In genomic region chr15:51561271-51561670, GRCh38 we compare ENCODE assay signal across 1 cellular context.
TF ChIP-seq lines count a peak whose summit lies in the region.

No MANE protein-coding gene starts in this region.

TF ChIP-seq in GM23338, 12 proteins besides CTCF, POLR2A, EP300 and RAD21 (continued from another document):
- TF ChIP-seq, protein P1, sequence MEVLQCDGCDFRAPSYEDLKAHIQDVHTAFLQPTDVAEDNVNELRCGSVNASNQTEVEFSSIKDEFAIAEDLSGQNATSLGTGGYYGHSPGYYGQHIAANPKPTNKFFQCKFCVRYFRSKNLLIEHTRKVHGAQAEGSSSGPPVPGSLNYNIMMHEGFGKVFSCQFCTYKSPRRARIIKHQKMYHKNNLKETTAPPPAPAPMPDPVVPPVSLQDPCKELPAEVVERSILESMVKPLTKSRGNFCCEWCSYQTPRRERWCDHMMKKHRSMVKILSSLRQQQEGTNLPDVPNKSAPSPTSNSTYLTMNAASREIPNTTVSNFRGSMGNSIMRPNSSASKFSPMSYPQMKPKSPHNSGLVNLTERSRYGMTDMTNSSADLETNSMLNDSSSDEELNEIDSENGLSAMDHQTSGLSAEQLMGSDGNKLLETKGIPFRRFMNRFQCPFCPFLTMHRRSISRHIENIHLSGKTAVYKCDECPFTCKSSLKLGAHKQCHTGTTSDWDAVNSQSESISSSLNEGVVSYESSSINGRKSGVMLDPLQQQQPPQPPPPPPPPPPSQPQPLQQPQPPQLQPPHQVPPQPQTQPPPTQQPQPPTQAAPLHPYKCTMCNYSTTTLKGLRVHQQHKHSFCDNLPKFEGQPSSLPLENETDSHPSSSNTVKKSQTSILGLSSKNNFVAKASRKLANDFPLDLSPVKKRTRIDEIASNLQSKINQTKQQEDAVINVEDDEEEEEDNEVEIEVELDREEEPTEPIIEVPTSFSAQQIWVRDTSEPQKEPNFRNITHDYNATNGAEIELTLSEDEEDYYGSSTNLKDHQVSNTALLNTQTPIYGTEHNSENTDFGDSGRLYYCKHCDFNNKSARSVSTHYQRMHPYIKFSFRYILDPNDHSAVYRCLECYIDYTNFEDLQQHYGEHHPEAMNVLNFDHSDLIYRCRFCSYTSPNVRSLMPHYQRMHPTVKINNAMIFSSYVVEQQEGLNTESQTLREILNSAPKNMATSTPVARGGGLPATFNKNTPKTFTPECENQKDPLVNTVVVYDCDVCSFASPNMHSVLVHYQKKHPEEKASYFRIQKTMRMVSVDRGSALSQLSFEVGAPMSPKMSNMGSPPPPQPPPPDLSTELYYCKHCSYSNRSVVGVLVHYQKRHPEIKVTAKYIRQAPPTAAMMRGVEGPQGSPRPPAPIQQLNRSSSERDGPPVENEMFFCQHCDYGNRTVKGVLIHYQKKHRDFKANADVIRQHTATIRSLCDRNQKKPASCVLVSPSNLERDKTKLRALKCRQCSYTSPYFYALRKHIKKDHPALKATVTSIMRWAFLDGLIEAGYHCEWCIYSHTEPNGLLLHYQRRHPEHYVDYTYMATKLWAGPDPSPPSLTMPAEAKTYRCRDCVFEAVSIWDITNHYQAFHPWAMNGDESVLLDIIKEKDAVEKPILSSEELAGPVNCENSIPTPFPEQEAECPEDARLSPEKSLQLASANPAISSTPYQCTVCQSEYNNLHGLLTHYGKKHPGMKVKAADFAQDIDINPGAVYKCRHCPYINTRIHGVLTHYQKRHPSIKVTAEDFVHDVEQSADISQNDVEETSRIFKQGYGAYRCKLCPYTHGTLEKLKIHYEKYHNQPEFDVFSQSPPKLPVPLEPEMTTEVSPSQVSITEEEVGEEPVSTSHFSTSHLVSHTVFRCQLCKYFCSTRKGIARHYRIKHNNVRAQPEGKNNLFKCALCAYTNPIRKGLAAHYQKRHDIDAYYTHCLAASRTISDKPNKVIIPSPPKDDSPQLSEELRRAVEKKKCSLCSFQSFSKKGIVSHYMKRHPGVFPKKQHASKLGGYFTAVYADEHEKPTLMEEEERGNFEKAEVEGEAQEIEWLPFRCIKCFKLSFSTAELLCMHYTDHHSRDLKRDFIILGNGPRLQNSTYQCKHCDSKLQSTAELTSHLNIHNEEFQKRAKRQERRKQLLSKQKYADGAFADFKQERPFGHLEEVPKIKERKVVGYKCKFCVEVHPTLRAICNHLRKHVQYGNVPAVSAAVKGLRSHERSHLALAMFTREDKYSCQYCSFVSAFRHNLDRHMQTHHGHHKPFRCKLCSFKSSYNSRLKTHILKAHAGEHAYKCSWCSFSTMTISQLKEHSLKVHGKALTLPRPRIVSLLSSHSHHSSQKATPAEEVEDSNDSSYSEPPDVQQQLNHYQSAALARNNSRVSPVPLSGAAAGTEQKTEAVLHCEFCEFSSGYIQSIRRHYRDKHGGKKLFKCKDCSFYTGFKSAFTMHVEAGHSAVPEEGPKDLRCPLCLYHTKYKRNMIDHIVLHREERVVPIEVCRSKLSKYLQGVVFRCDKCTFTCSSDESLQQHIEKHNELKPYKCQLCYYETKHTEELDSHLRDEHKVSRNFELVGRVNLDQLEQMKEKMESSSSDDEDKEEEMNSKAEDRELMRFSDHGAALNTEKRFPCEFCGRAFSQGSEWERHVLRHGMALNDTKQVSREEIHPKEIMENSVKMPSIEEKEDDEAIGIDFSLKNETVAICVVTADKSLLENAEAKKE (CRISPR knock-in tag; IDR thresholded peaks at IDR 0.05): no peak
- TF ChIP-seq CREB1 (CRISPR knock-in tag; IDR thresholded peaks at IDR 0.05; ENCODE audit: low read depth): no peak
- no peak for TF ChIP-seq EZH2 (IDR thresholded peaks at IDR 0.05; ENCODE audit: low read depth, unreplicated experiment)
- TF ChIP-seq REST (IDR thresholded peaks at IDR 0.05; ENCODE audit: unreplicated experiment): no peak
- no peak for TF ChIP-seq STAT1 (IDR thresholded peaks at IDR 0.05; ENCODE audit: unreplicated experiment)
- no peak for TF ChIP-seq ZNF114 (CRISPR knock-in tag; IDR thresholded peaks at IDR 0.05)
- no peak for TF ChIP-seq JUNB (IDR thresholded peaks at IDR 0.05; ENCODE audit: unreplicated experiment)
